ENCODE assay signal across 8 cellular contexts in the genomic region with DNA sequence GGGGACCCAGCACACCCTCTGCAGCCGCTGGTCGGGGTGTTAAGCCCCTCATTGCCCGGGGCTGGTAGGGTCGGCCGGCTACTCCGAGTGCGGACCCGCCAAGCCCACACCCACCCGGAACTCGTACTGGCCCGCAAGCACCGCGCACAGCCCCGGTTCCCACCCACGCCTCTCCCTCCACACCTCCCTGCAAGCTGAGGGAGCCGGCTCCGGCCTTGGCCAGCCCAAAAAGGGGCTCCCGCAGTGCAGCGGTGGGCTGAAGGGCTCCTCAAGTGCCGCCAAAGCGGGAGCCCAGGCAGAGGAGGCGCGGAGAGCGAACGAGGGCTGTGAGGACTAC. TPM values are rescaled to one million over a fixed set of nuclear protein-coding genes. Genes with fewer than 3 reads are reported as not detected.
DNase-seq lines count a peak whose midpoint lies in the region; ATAC-seq and TF ChIP-seq lines count a peak whose summit lies in the region.
"Not testable (repeated sequence)": the region's sequence is repeated elsewhere in the genome, so short reads cannot be mapped to it uniquely, and the experiment has no call there.

No MANE protein-coding gene starts in this region.

- H3K4me2 ChIP-seq in IMR-90 (ENCODE audit: low read depth, low read length); osteoblast (ENCODE audit: insufficient read depth, low read length): not testable (repeated sequence)
- peak overlapping the region; percentile 63 for H3K4me2 ChIP-seq in mammary epithelial cell (ENCODE audit: insufficient read depth, low read depth, low read length)

- CTCF ChIA-PET in IMR-90 (lab: Yijun Ruan, JAX); mammary epithelial cell (lab: Charles Lee; ENCODE audit: low non-redundant PET): not testable (repeated sequence)

- not testable (repeated sequence) for DNase-seq in IMR-90; mammary epithelial cell; dorsolateral prefrontal cortex; fibroblast of mammary gland (ENCODE audit: low read depth); left ventricle myocardium inferior; osteoblast (ENCODE audit: insufficient read length, low spot score, missing footprints); skeletal muscle cell (ENCODE audit: low read depth); thoracic aorta (ENCODE audit: low spot score)

- not testable (repeated sequence) for H3K9ac ChIP-seq in IMR-90 (ENCODE audit: low read depth, low read length); mammary epithelial cell (ENCODE audit: insufficient read depth, low read length)

- intact Hi-C loops in IMR-90 (cut with micrococcal nuclease); mammary epithelial cell (cut with micrococcal nuclease); dorsolateral prefrontal cortex (cut with DNase I); left ventricle myocardium inferior (cut with micrococcal nuclease): not testable (repeated sequence)

- H3K36me3 ChIP-seq in IMR-90 (ENCODE audit: control insufficient read depth, insufficient read depth, low read length); mammary epithelial cell (ENCODE audit: insufficient read depth, low read length); left ventricle myocardium inferior; osteoblast (ENCODE audit: insufficient read depth, low read length); thoracic aorta: not testable (repeated sequence)

- H2AK9ac ChIP-seq in IMR-90 (replicated peaks; ENCODE audit: low read depth, low read length, poor library complexity) = not testable (repeated sequence)

- not testable (repeated sequence) for H2BK120ac ChIP-seq in IMR-90 (ENCODE audit: low read depth, low read length)

- not testable (repeated sequence) for ATAC-seq in IMR-90 (ENCODE audit: low read depth); thoracic aorta (ENCODE audit: insufficient number of reproducible peaks, low FRiP score, low read depth)

- dilution Hi-C loops in IMR-90 (cut with HindIII; ENCODE audit: low sequenced_read_pairs, unreplicated experiment); mammary epithelial cell (cut with HindIII; ENCODE audit: low sequenced_read_pairs): not testable (repeated sequence)

- H3K56ac ChIP-seq in IMR-90 (ENCODE audit: extremely low read depth, insufficient read depth, low read length) = not testable (repeated sequence)

- not testable (repeated sequence) for H3K14ac ChIP-seq in IMR-90 (replicated peaks; ENCODE audit: low read depth, low read length)

- H3K23ac ChIP-seq in IMR-90 (ENCODE audit: low read depth, low read length) = not testable (repeated sequence)

- H3K79me2 ChIP-seq in mammary epithelial cell (ENCODE audit: insufficient read depth, low read length); osteoblast (ENCODE audit: insufficient read depth, low read length): not testable (repeated sequence)

- not testable (repeated sequence) for H3K18ac ChIP-seq in IMR-90 (ENCODE audit: low read depth, low read length)

- not testable (repeated sequence) for BruUV-seq in IMR-90 (replicated peaks; lab: Mats Ljungman, UMichigan); mammary epithelial cell (replicated peaks; lab: Mats Ljungman, UMichigan)

- H3K9me3 ChIP-seq in IMR-90 (ENCODE audit: control insufficient read depth, insufficient read depth, low read length); mammary epithelial cell (replicated peaks; ENCODE audit: insufficient read depth, low read length); left ventricle myocardium inferior (replicated peaks); osteoblast (ENCODE audit: low read depth, low read length); thoracic aorta: not testable (repeated sequence)

- not testable (repeated sequence) for H3K27me3 ChIP-seq in IMR-90 (ENCODE audit: control insufficient read depth, insufficient read depth, low read length); mammary epithelial cell (ENCODE audit: insufficient read depth, low read length); dorsolateral prefrontal cortex; left ventricle myocardium inferior (ENCODE audit: low read depth); osteoblast (ENCODE audit: insufficient read depth, low read length); thoracic aorta (replicated peaks; ENCODE audit: insufficient read depth)

- H2BK20ac ChIP-seq in IMR-90 (ENCODE audit: low read depth, low read length) = not testable (repeated sequence)

- no CpG with 5 or more reads among the region's 25 CpGs for WGBS in IMR-90 (ENCODE audit: extremely low coverage in 2 of 2, insufficient read length in 1 of 2), 2 experiments
- WGBS in mammary epithelial cell (ENCODE audit: low coverage, missing lambda C conversion rate) = 44% methylated on average over 15 of the region's 25 CpGs

- in situ Hi-C loops in IMR-90 (cut with MboI; ENCODE audit: low sequenced_read_pairs); mammary epithelial cell (cut with MboI; ENCODE audit: low sequenced_read_pairs in 2 of 2): not testable (repeated sequence)

- H3K9me1 ChIP-seq in IMR-90 (ENCODE audit: insufficient read depth, low read length) = not testable (repeated sequence)

- H3K79me1 ChIP-seq in IMR-90 (ENCODE audit: low read depth in 1 of 2, low read length in 2 of 2) = peaks cover 3 to 12% of the 10 kb centered on the region in 2 experiments; a peak in 3 of 4 replicates

- H2BK5ac ChIP-seq in IMR-90 (ENCODE audit: low read depth, low read length, poor library complexity, severe bottlenecking) = not testable (repeated sequence)

- H2AFZ ChIP-seq in IMR-90 (replicated peaks; ENCODE audit: low read length, poor library complexity) (peak overlapping the region; percentile 51), mammary epithelial cell (ENCODE audit: low read depth, low read length) (peak overlapping the region; percentile 79), osteoblast (ENCODE audit: low read length) (peak overlapping the region; percentile 62)

- H4K5ac ChIP-seq in IMR-90 (ENCODE audit: low read depth, low read length) = not testable (repeated sequence)

- TF ChIP-seq CTCF in IMR-90 (conservative IDR thresholded peaks at IDR 0.05; ENCODE audit: low read depth, low read length); mammary epithelial cell (conservative IDR thresholded peaks at IDR 0.05 in 1 of 2, IDR thresholded peaks at IDR 0.05 in 1 of 2; ENCODE audit: extremely low read depth in 1 of 2, insufficient read depth in 1 of 2, low read depth in 1 of 2, low read length in 2 of 2); dorsolateral prefrontal cortex (IDR thresholded peaks at IDR 0.05 in 54 of 56, conservative IDR thresholded peaks at IDR 0.05 in 2 of 56; ENCODE audit: low read depth in 1 of 56, partially characterized antibody in 56 of 56); fibroblast of mammary gland (conservative IDR thresholded peaks at IDR 0.05; ENCODE audit: control insufficient read depth, insufficient read depth, low read depth, low read length); left ventricle myocardium inferior (IDR thresholded peaks at IDR 0.05; ENCODE audit: borderline replicate concordance); osteoblast (IDR thresholded peaks at IDR 0.05; ENCODE audit: extremely low read depth, low read depth, low read length); thoracic aorta (IDR thresholded peaks at IDR 0.05): not testable (repeated sequence)

- not testable (repeated sequence) for H4K20me1 ChIP-seq in IMR-90 (ENCODE audit: insufficient read depth, low read length); mammary epithelial cell (ENCODE audit: insufficient read depth, low read length); osteoblast (ENCODE audit: insufficient read depth, low read length)

- POLR2A ChIA-PET in IMR-90 (lab: Charles Lee; ENCODE audit: unreplicated experiment) = not testable (repeated sequence)

- not testable (repeated sequence) for H3K27ac ChIP-seq in IMR-90 (ENCODE audit: insufficient read depth, low read length); mammary epithelial cell (ENCODE audit: insufficient read depth, low read depth, low read length); dorsolateral prefrontal cortex; left ventricle myocardium inferior (replicated peaks); osteoblast (ENCODE audit: low read depth, low read length); thoracic aorta

- H3K4me1 ChIP-seq in IMR-90 (ENCODE audit: control insufficient read depth, insufficient read depth, low read length); mammary epithelial cell (ENCODE audit: insufficient read depth, low read length); osteoblast (ENCODE audit: insufficient read depth, low read length): not testable (repeated sequence)
- peaks cover 24% of the 10 kb centered on the region for H3K4me1 ChIP-seq in left ventricle myocardium inferior
- peaks cover 7 to 11% of the 10 kb centered on the region in 2 donors for H3K4me1 ChIP-seq in thoracic aorta (ENCODE audit: control insufficient read depth in 1 of 2, low read depth in 2 of 2)

- not testable (repeated sequence) for H3K4ac ChIP-seq in IMR-90 (ENCODE audit: low read depth, low read length)

- not testable (repeated sequence) for H3K4me3 ChIP-seq in IMR-90 (ENCODE audit: insufficient read depth, low read depth, low read length)
- H3K4me3 ChIP-seq in mammary epithelial cell (replicated peaks in 1 of 3; ENCODE audit: insufficient read depth in 1 of 3, low read depth in 2 of 3, low read length in 3 of 3) (peak overlapping the region in 1 of 3 experiments; percentile 18), dorsolateral prefrontal cortex (peak overlapping the region in 36 of 59 donors; percentile 7 to 55 (median 28)), fibroblast of mammary gland (ENCODE audit: control insufficient read depth, low read depth, low read length) (peak overlapping the region; percentile 15), left ventricle myocardium inferior (peak overlapping the region; percentile 52), osteoblast (ENCODE audit: insufficient read depth, low read length) (peak overlapping the region; percentile 37), skeletal muscle cell (ENCODE audit: low read depth, low read length) (peak overlapping the region; percentile 7), thoracic aorta (peak overlapping the region; percentile 49)

- not testable (repeated sequence) for TF ChIP-seq RAD21 in IMR-90 (IDR thresholded peaks at IDR 0.05; ENCODE audit: low read length)

- not testable (repeated sequence) for H2BK15ac ChIP-seq in IMR-90 (ENCODE audit: low read depth, low read length)

- H4K91ac ChIP-seq in IMR-90 (ENCODE audit: insufficient read depth, low read depth, low read length) = not testable (repeated sequence)

- H2AK5ac ChIP-seq in IMR-90 (ENCODE audit: low read depth, low read length) = not testable (repeated sequence)

- TF ChIP-seq POLR2A in IMR-90 (IDR thresholded peaks at IDR 0.05; ENCODE audit: low read depth, low read length) = not testable (repeated sequence)

- not testable (repeated sequence) for H4K8ac ChIP-seq in IMR-90 (ENCODE audit: low read depth in 2 of 2, low read length in 2 of 2)

RNA-seq across cellular contexts. Expression of gene FCSK, which starts 3.4 kb away (rescaled TPM):
- total RNA-seq in IMR-90 (2012; rRNA removed) = 5.3 and 6.1 TPM in 2 replicates
- polyA plus RNA-seq in IMR-90 (2012; rRNA removed) = 7.2 and 8.3 TPM in 2 replicates
- 2.9 and 5.1 TPM in 2 replicates for polyA plus RNA-seq in IMR-90 (2012; cell fraction: cytosol; rRNA removed)
- polyA plus RNA-seq in IMR-90 (2012; cell fraction: nucleus; rRNA removed; ENCODE audit: low replicate concordance) = 37.1 and 78.4 TPM in 2 replicates
- total RNA-seq in mammary epithelial cell = 10 to 100 TPM; 12.2 to 12.7 TPM
- polyA plus RNA-seq in mammary epithelial cell = 8.0 TPM
- polyA minus RNA-seq in mammary epithelial cell = 6.9 TPM
- 10 to 100 TPM; 15.7 to 38.7 (median 23.8) TPM for total RNA-seq in dorsolateral prefrontal cortex
- 7.4 TPM for total RNA-seq in left ventricle myocardium inferior
- 10.3 and 11.9 TPM in 2 replicates for total RNA-seq in osteoblast
- total RNA-seq in thoracic aorta = 10 to 100 TPM; 16.1 to 20.4 TPM

RNA-seq across cellular contexts. Expression of gene ST3GAL2, which starts 12.1 kb away (rescaled TPM):
- total RNA-seq in IMR-90 (2012; rRNA removed) (16.4 and 17.4 TPM in 2 replicates), mammary epithelial cell (10 to 100 TPM; 14.0 to 14.5 TPM), dorsolateral prefrontal cortex (10 to 100 TPM; 15.9 to 62.9 (median 30.9) TPM), left ventricle myocardium inferior (22.3 TPM), osteoblast (22.4 and 22.7 TPM in 2 replicates), thoracic aorta (10 to 100 TPM; 21.0 to 28.4 TPM)
- polyA plus RNA-seq in IMR-90 (2012; rRNA removed) (17.7 and 18.3 TPM in 2 replicates), mammary epithelial cell (7.9 TPM)
- 13.0 and 21.7 TPM in 2 replicates for polyA plus RNA-seq in IMR-90 (2012; cell fraction: cytosol; rRNA removed)
- 13.5 and 18.2 TPM in 2 replicates for polyA plus RNA-seq in IMR-90 (2012; cell fraction: nucleus; rRNA removed; ENCODE audit: low replicate concordance)
- 48.9 TPM for polyA minus RNA-seq in mammary epithelial cell
